Comparison of ENCODE assay signal across 21 cellular contexts in the genomic region with DNA sequence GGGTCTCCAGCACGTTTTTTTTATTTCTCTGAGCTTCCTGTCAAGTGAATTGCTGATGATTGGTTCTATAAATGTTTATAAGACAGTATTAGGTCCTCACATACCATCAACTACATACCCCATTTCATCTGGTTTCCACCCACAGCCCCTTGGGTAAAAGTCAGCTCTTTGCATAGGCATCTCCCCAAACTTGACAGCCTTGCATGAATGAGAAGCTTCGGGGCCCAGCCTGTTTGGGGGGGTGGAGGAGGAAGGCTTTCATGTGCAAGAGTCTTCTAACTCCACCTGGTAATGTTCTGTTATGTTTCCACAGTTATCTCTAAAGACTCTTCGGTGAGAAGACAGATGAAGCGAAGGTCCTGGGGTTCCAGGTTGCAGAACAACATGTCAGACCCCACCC.
"Had no signal": no experiment of that assay in that cellular context is flagged by ENCODE, and none has a peak within 500 bp of the region (broad histone marks: within the 10 kb centered on the region; RNA-seq: fewer than 3 reads in every experiment).

No MANE protein-coding gene starts in this region.

- H3K36me3 ChIP-seq: colonic mucosa had no signal

- H3K4me1 ChIP-seq: colonic mucosa, esophagus squamous epithelium, foreskin keratinocyte, gastrocnemius medialis had no signal

- H3K4me3 ChIP-seq: colonic mucosa, coronary artery, dorsolateral prefrontal cortex, esophagus squamous epithelium, gastrocnemius medialis, gastroesophageal sphincter, heart left ventricle, heart right ventricle had no signal

- H3K27ac ChIP-seq: colonic mucosa, coronary artery, epithelial cell of prostate, esophagus squamous epithelium, foreskin keratinocyte, gastrocnemius medialis, gastroesophageal sphincter, heart left ventricle, heart right ventricle had no signal

- H3K9me3 ChIP-seq: colonic mucosa, esophagus squamous epithelium, gastrocnemius medialis, gastroesophageal sphincter, heart left ventricle, heart right ventricle had no signal

- DNase-seq: colonic mucosa; cortex of kidney; dermis blood vessel endothelial cell; dorsolateral prefrontal cortex; effector CD4-positive, alpha-beta T cell; effector CD8-positive, alpha-beta T cell; effector memory CD4-positive, alpha-beta T cell; effector memory CD8-positive, alpha-beta T cell; endodermal cell; erythroblast; esophagus squamous epithelium; foreskin fibroblast; foreskin keratinocyte; foreskin melanocyte; gastrocnemius medialis; glutamatergic neuron; heart left ventricle; heart right ventricle had no signal

- H3K27me3 ChIP-seq: colonic mucosa, dorsolateral prefrontal cortex, esophagus squamous epithelium, foreskin keratinocyte, gastrocnemius medialis, gastroesophageal sphincter, heart left ventricle, heart right ventricle had no signal
